ENCODE assay signal across 8 cellular contexts in genomic region chr19:53832861-53833260, GRCh38. TPM values are rescaled to one million over a fixed set of nuclear protein-coding genes. Genes with fewer than 3 reads are reported as not detected.
"Had no signal": no experiment of that assay in that cellular context is flagged by ENCODE, and none has a peak within 500 bp of the region (broad histone marks: within the 10 kb centered on the region; RNA-seq: fewer than 3 reads in every experiment).

No MANE protein-coding gene starts in this region.

RNA-seq across cellular contexts. Expression of gene NLRP12, which starts 8.7 kb away (rescaled TPM):
- total RNA-seq: activated B cell treated with CpG ODN at 0.5 μM for 24 hours; activated CD4-positive, alpha-beta T cell treated with anti-CD3 and anti-CD28 coated beads, Interleukin-2, amount 10 ng/mL, durations not matched to agents 24 days and 14 days; activated CD8-positive, alpha-beta memory T cell treated with anti-CD3 and anti-CD28 coated beads, Interleukin-2, amount 10 ng/mL, durations not matched to agents 7 days and 5 days; activated T-helper 1 cell treated with anti-CD3 and anti-CD28 coated beads, Interleukin-12 subunit alpha, Interleukin-12 subunit beta, Interleukin-2, Interleukin-4 antibody, amounts not matched to agents 30 ng/mL and 10 ng/mL and 1 ng/mL, durations not matched to agents 14 hours and 24 hours and 36 hours; K562; SK-MEL-5 had no signal
- polyA plus RNA-seq: K562 had no signal

RNA-seq across cellular contexts. Expression of gene PRKCG, which starts 49.1 kb away (rescaled TPM):
- total RNA-seq: activated B cell treated with CpG ODN at 0.5 μM for 24 hours; activated CD4-positive, alpha-beta T cell treated with anti-CD3 and anti-CD28 coated beads, Interleukin-2, amount 10 ng/mL, durations not matched to agents 24 days and 14 days; activated CD8-positive, alpha-beta memory T cell treated with anti-CD3 and anti-CD28 coated beads, Interleukin-2, amount 10 ng/mL, durations not matched to agents 7 days and 5 days; activated T-helper 1 cell treated with anti-CD3 and anti-CD28 coated beads, Interleukin-12 subunit alpha, Interleukin-12 subunit beta, Interleukin-2, Interleukin-4 antibody, amounts not matched to agents 30 ng/mL and 10 ng/mL and 1 ng/mL, durations not matched to agents 14 hours and 24 hours and 36 hours; breast epithelium; K562; SK-MEL-5 had no signal
- polyA plus RNA-seq: aorta, K562 had no signal
